Comparison of ENCODE assay signal across 14 cellular contexts in the genomic region with DNA sequence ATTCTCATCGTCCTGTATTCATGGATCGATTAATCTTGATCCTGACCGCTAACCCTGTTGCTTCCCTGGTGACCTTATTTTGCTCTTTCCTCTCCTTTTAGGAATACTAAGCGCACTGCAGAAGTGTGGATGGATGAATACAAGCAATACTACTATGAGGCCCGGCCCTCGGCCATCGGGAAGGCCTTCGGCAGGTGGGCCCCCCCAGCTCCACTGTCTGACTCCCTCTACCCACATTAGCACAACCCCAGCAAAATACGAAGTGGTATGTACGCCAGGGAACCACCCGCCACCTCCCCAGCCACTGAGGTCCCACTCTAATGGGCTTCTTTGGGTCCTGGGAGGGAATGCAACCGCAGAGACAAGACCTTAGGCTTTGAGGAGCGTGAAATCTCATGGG. TPM values are rescaled to one million over a fixed set of nuclear protein-coding genes. Genes with fewer than 3 reads are reported as not detected.
DNase-seq lines count a peak whose midpoint lies in the region; ATAC-seq and TF ChIP-seq lines count a peak whose summit lies in the region.
"Had no signal": no experiment of that assay in that cellular context is flagged by ENCODE, and none has a peak within 500 bp of the region (broad histone marks: within the 10 kb centered on the region; RNA-seq: fewer than 3 reads in every experiment).

No MANE protein-coding gene starts in this region.

- H2AFZ ChIP-seq in GM23338 = no peak overlapping the region

- peaks cover 0 to 46% (median 26%) of the 10 kb centered on the region in 10 experiments; a peak in 13 of 20 replicates for H3K4me1 ChIP-seq in BLaER1 treated with 17β-estradiol and CSF1 and Interleukin-3, amounts not matched to agents 10 nM and 100 nM
- H3K4me1 ChIP-seq in GM23338 (ENCODE audit: insufficient read depth) = no peaks in the 10 kb centered on the region
- H3K4me1 ChIP-seq: Caco-2 had no signal

- H3K27ac Mint-ChIP-seq in glutamatergic neuron (ENCODE audit: unreplicated experiment) = peak overlapping the region; percentile 77
- no peak overlapping the region for H3K27ac Mint-ChIP-seq in GM23338
- H3K27ac Mint-ChIP-seq: CD4-positive, alpha-beta T cell; CD8-positive, alpha-beta T cell had no signal

- H3K9me3 Mint-ChIP-seq in glutamatergic neuron (ENCODE audit: unreplicated experiment) (peaks cover 4% of the 10 kb centered on the region), GM23338 (no peaks in the 10 kb centered on the region)
- H3K9me3 Mint-ChIP-seq: CD4-positive, alpha-beta T cell; CD8-positive, alpha-beta T cell had no signal

- no peak overlapping the region for H3K27ac ChIP-seq in BLaER1 treated with 17β-estradiol and CSF1 and Interleukin-3, amounts not matched to agents 10 nM and 100 nM
- no peak overlapping the region for H3K27ac ChIP-seq in GM23338 (ENCODE audit: low read depth)
- H3K27ac ChIP-seq: C4-2B had no signal

- H3K4me3 Mint-ChIP-seq in glutamatergic neuron (ENCODE audit: unreplicated experiment) (no peak overlapping the region), GM23338 (no peak overlapping the region)
- H3K4me3 Mint-ChIP-seq: CD4-positive, alpha-beta T cell; CD8-positive, alpha-beta T cell had no signal

- H4K20me1 ChIP-seq in BLaER1 treated with 17β-estradiol and CSF1 and Interleukin-3, amounts not matched to agents 10 nM and 100 nM = no peaks in the 10 kb centered on the region; a peak in 1 of 22 replicates
- no peaks in the 10 kb centered on the region for H4K20me1 ChIP-seq in GM23338 (replicated peaks; ENCODE audit: insufficient read depth)

- no peak overlapping the region for H3K9ac ChIP-seq in BLaER1 treated with 17β-estradiol and CSF1 and Interleukin-3, amounts not matched to agents 10 nM and 100 nM

- H3K4me3 ChIP-seq in BLaER1 treated with 17β-estradiol and CSF1 and Interleukin-3, amounts not matched to agents 10 nM and 100 nM = no peak overlapping the region
- no peak overlapping the region for H3K4me3 ChIP-seq in GM23338

- H3K9me2 ChIP-seq in GM23338 (ENCODE audit: insufficient read depth) = no peaks in the 10 kb centered on the region

- no peaks in the 10 kb centered on the region for H3K27me3 ChIP-seq in BLaER1 treated with 17β-estradiol and CSF1 and Interleukin-3, amounts not matched to agents 10 nM and 100 nM
- no peaks in the 10 kb centered on the region for H3K27me3 ChIP-seq in GM23338 (ENCODE audit: insufficient read depth)

- H3K27me3 Mint-ChIP-seq in glutamatergic neuron (ENCODE audit: unreplicated experiment) = peaks cover 10% of the 10 kb centered on the region
- no peaks in the 10 kb centered on the region for H3K27me3 Mint-ChIP-seq in GM23338 (ENCODE audit: insufficient read depth, low read depth, poor library complexity)

- peak overlapping the region in 6 of 11 experiments; percentile 1 to 58 (median 44); a peak in 12 of 22 replicates for H3K4me2 ChIP-seq in BLaER1 treated with 17β-estradiol and CSF1 and Interleukin-3, amounts not matched to agents 10 nM and 100 nM
- H3K4me2 ChIP-seq in GM23338 = no peak overlapping the region

- H3K9me3 ChIP-seq in BLaER1 treated with 17β-estradiol and CSF1 and Interleukin-3, amounts not matched to agents 10 nM and 100 nM (replicated peaks in 1 of 11) = no peaks in the 10 kb centered on the region
- H3K9me3 ChIP-seq: Caco-2 had no signal

- H3K4me1 Mint-ChIP-seq in glutamatergic neuron (ENCODE audit: low read depth, unreplicated experiment) (peaks cover 12% of the 10 kb centered on the region), GM23338 (no peaks in the 10 kb centered on the region; the same call in 1 of the 3 replicates)

- H3K36me3 ChIP-seq in BLaER1 treated with 17β-estradiol and CSF1 and Interleukin-3, amounts not matched to agents 10 nM and 100 nM = no peaks in the 10 kb centered on the region
- no peaks in the 10 kb centered on the region for H3K36me3 ChIP-seq in GM23338 (ENCODE audit: insufficient read depth)

- DNase-seq in glutamatergic neuron = no peak
- DNase-seq in GM23338 (ENCODE audit: low spot score) = no peak
- no peak for DNase-seq in activated effector memory CD4-positive, alpha-beta T cell treated with anti-CD3 and anti-CD28 coated beads, Interleukin-2, amount 50 U/mL, for 16 hours
- DNase-seq: 8988T; ACHN; Caco-2; Calu3; CD4-positive, alpha-beta T cell; CD8-positive, alpha-beta T cell; DMS79 treated with DMSO at 0.1 percent for 48 hours; GF-D8 had no signal

- H3K79me2 ChIP-seq in GM23338 (replicated peaks; ENCODE audit: insufficient read depth) = no peaks in the 10 kb centered on the region

- H3F3A ChIP-seq in GM23338 (replicated peaks; ENCODE audit: low read depth) = no peaks in the 10 kb centered on the region

- ATAC-seq in GM23338 (no peak), SK-N-SH treated with all-trans-retinoic acid at 6 μM for 48 hours (no peak)
- ATAC-seq: CD8-positive, alpha-beta T cell had no signal

- peaks cover 8% of the 10 kb centered on the region for H3K36me3 Mint-ChIP-seq in glutamatergic neuron (ENCODE audit: unreplicated experiment)
- H3K36me3 Mint-ChIP-seq in GM23338 (ENCODE audit: low read depth) = no peaks in the 10 kb centered on the region
- H3K36me3 Mint-ChIP-seq: CD8-positive, alpha-beta T cell had no signal

- TF ChIP-seq CTCF in glutamatergic neuron (IDR thresholded peaks at IDR 0.05; ENCODE audit: partially characterized antibody, unreplicated experiment) (no peak), GM23338 (conservative IDR thresholded peaks at IDR 0.05; ENCODE audit: low read depth in 2 of 2) (no peak)

TF ChIP-seq in GM23338, 12 proteins besides CTCF, POLR2A, EP300 and RAD21:
- no peak for TF ChIP-seq STAT1 (IDR thresholded peaks at IDR 0.05; ENCODE audit: unreplicated experiment)

TF ChIP-seq in SK-N-SH treated with all-trans-retinoic acid at 6 μM for 48 hours, 23 proteins besides CTCF, POLR2A, EP300 and RAD21:
- TF ChIP-seq, protein P1, sequence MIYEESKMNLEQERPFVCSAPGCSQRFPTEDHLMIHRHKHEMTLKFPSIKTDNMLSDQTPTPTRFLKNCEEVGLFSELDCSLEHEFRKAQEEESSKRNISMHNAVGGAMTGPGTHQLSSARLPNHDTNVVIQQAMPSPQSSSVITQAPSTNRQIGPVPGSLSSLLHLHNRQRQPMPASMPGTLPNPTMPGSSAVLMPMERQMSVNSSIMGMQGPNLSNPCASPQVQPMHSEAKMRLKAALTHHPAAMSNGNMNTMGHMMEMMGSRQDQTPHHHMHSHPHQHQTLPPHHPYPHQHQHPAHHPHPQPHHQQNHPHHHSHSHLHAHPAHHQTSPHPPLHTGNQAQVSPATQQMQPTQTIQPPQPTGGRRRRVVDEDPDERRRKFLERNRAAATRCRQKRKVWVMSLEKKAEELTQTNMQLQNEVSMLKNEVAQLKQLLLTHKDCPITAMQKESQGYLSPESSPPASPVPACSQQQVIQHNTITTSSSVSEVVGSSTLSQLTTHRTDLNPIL (CRISPR knock-in tag; IDR thresholded peaks at IDR 0.05; ENCODE audit: low read depth) = no peak

RNA-seq across cellular contexts. Expression of a gene that starts 58.7 kb away (rescaled TPM):
- total RNA-seq in glutamatergic neuron (ENCODE audit: unreplicated experiment) = 223 TPM
- total RNA-seq in GM23338 (2014; rRNA removed; shearing (Covaris generic)) = 188 and 325 TPM in 2 replicates
- 545 and 597 TPM in 2 replicates for polyA plus RNA-seq in GM23338 (2016; fragmentation: Nextera tagmentation; extraction: Ambion mirVana)

RNA-seq across cellular contexts. Expression of a gene that starts 59.1 kb away (rescaled TPM):
- 56.4 TPM for total RNA-seq in glutamatergic neuron (ENCODE audit: unreplicated experiment)
- total RNA-seq in GM23338 (2014; rRNA removed; shearing (Covaris generic)) = 48.1 and 49.1 TPM in 2 replicates
- 16.4 and 17.7 TPM in 2 replicates for polyA plus RNA-seq in GM23338 (2016; fragmentation: Nextera tagmentation; extraction: Ambion mirVana)
